23 cellular contexts compared by ENCODE assay signal in genomic region chr16:46986896-46987295, GRCh38.
"Had no signal": no experiment of that assay in that cellular context is flagged by ENCODE, and none has a peak within 500 bp of the region (broad histone marks: within the 10 kb centered on the region; RNA-seq: fewer than 3 reads in every experiment).

No MANE protein-coding gene starts in this region.

- H3K27ac Mint-ChIP-seq: immature natural killer cell, nephron had no signal

- H3K36me3 Mint-ChIP-seq: immature natural killer cell had no signal

- DNase-seq: effector memory CD4-positive, alpha-beta T cell; foreskin fibroblast; glutamatergic neuron; immature natural killer cell; left ventricle myocardium inferior; mesenchymal stem cell; midbrain; posterior cingulate gyrus; small intestine; stimulated activated CD4-positive, alpha-beta T cell treated with anti-CD3 and anti-CD28 coated beads, Interleukin-12 subunit alpha, Interleukin-12 subunit beta, amount 100 ng/mL, for 4 hours; stimulated activated naive CD4-positive, alpha-beta T cell; stomach; substantia nigra; trophoblast cell had no signal

- H3K4me1 Mint-ChIP-seq: immature natural killer cell, nephron had no signal

- H3K4me3 Mint-ChIP-seq: immature natural killer cell, nephron had no signal

- H3K27me3 ChIP-seq: right atrium auricular region, stomach had no signal

- H3K9me3 Mint-ChIP-seq: immature natural killer cell had no signal

- H3K4me1 ChIP-seq: esophagus muscularis mucosa, gastroesophageal sphincter, left ventricle myocardium inferior, right atrium auricular region, stomach had no signal

- H3K27ac ChIP-seq: epithelial cell of prostate, esophagus muscularis mucosa, gastroesophageal sphincter, left ventricle myocardium inferior, right atrium auricular region, stomach, thoracic aorta had no signal

- H3K36me3 ChIP-seq: esophagus muscularis mucosa, gastroesophageal sphincter, left ventricle myocardium inferior, right atrium auricular region, stomach, thoracic aorta had no signal

- H3K9me3 ChIP-seq: esophagus muscularis mucosa, gastroesophageal sphincter, left ventricle myocardium inferior, right atrium auricular region, stomach, thoracic aorta had no signal

- ATAC-seq: gastroesophageal sphincter had no signal

- FAIRE-seq: endometrium, keratinocyte, small intestine had no signal

- H3K4me3 ChIP-seq: esophagus muscularis mucosa, gastroesophageal sphincter, left ventricle myocardium inferior, lung, right atrium auricular region, stomach, thoracic aorta had no signal
